In the genomic region with DNA sequence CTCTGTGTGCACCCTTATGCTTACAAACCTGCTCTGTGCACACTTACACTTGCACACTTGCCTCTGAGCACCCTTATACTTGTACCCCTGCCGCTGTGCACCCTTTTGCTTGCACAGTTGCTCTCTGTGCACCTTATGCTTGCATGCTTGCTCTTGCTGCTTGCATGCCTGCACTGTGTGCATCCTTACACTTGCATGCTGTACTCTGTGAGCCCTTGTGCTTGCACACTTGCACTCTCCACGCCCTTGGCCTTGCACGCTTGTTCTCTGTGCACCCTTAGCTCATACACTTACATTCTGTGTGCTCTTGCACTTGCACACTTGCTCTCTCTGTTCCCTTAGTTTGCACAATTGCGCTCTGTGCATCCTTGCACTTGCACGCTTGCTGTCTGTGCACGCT, we compare ENCODE assay signal across 24 cellular contexts.
DNase-seq lines count a peak whose midpoint lies in the region; ATAC-seq, FAIRE-seq and TF ChIP-seq lines count a peak whose summit lies in the region.
"Had no signal": no experiment of that assay in that cellular context is flagged by ENCODE, and none has a peak within 500 bp of the region (broad histone marks: within the 10 kb centered on the region; RNA-seq: fewer than 3 reads in every experiment).

No MANE protein-coding gene starts in this region.

- H3K14ac ChIP-seq in trophoblast cell (ENCODE audit: low read length): no peak overlapping the region

- H2BK12ac ChIP-seq in trophoblast cell (ENCODE audit: low read length): no peak overlapping the region

- H4K91ac ChIP-seq in trophoblast cell (ENCODE audit: low read depth, low read length): no peak overlapping the region

- no peak overlapping the region for H3K4me3 Mint-ChIP-seq in stimulated activated naive CD8-positive, alpha-beta T cell treated with anti-CD3 and anti-CD28 coated beads, Interleukin-15, Interleukin-2, amounts not matched to agents 100 ng/mL and 50 ng/mL, for 24 hours
- no peak overlapping the region for H3K4me3 Mint-ChIP-seq in stimulated activated naive CD8-positive, alpha-beta T cell treated with anti-CD3 and anti-CD28 coated beads, Interleukin-15, amount 100 ng/mL, for 72 hours
- H3K4me3 Mint-ChIP-seq in activated T-cell treated with anti-CD3 and anti-CD28 coated beads, Interleukin-2, amount 50 U/mL, for 72 hours: no peak overlapping the region
- H3K4me3 Mint-ChIP-seq: CD14-positive monocyte; CD4-positive, alpha-beta T cell; CD8-positive, alpha-beta memory T cell; H9 had no signal

- H3K9ac ChIP-seq in trophoblast cell (ENCODE audit: low read length): no peak overlapping the region
- H3K9ac ChIP-seq: BLaER1 treated with 17β-estradiol and CSF1 and Interleukin-3, amounts not matched to agents 10 nM and 100 nM; GM23248 had no signal

- H3K9me3 ChIP-seq in trophoblast cell (ENCODE audit: insufficient read depth, low read depth, low read length): no peaks in the 10 kb centered on the region
- no peaks in the 10 kb centered on the region for H3K9me3 ChIP-seq in left lung
- H3K9me3 ChIP-seq: BE2C; BLaER1 treated with 17β-estradiol and CSF1 and Interleukin-3, amounts not matched to agents 10 nM and 100 nM had no signal

- no peaks in the 10 kb centered on the region for H3K79me2 ChIP-seq in trophoblast cell (ENCODE audit: control insufficient read depth, insufficient read depth, low read length, poor library complexity)

- H3K27ac ChIP-seq in trophoblast cell (ENCODE audit: low read depth, low read length) (no peak overlapping the region), left lung (no peak overlapping the region)
- H3K27ac ChIP-seq: 22Rv1; BLaER1 treated with 17β-estradiol and CSF1 and Interleukin-3, amounts not matched to agents 10 nM and 100 nM; GM23248 had no signal

- H3K79me1 ChIP-seq in trophoblast cell (ENCODE audit: low read length): no peaks in the 10 kb centered on the region

- H3K4me1 ChIP-seq in trophoblast cell (ENCODE audit: control insufficient read depth in 1 of 2, insufficient read depth in 2 of 2, low read length in 2 of 2): no peaks in the 10 kb centered on the region
- no peaks in the 10 kb centered on the region for H3K4me1 ChIP-seq in left lung
- H3K4me1 ChIP-seq: BE2C had no signal

- no peak overlapping the region for H2AFZ ChIP-seq in trophoblast cell (ENCODE audit: insufficient read depth, low read length, poor library complexity)
- H2AFZ ChIP-seq: GM23248 had no signal

- no peak for DNase-seq in stimulated activated naive CD8-positive, alpha-beta T cell treated with anti-CD3 and anti-CD28 coated beads, Interleukin-15, amount 100 ng/mL, for 72 hours
- no peak for DNase-seq in trophoblast cell
- DNase-seq in urothelium cell line (ENCODE audit: low spot score): no peak
- DNase-seq in left lung: no peak
- no peak for DNase-seq in activated T-cell treated with anti-CD3 and anti-CD28 coated beads, Interleukin-2, amount 50 U/mL, for 72 hours
- DNase-seq: ACHN; AML-193; BE2C; CD4-positive, alpha-beta T cell; CD8-positive, alpha-beta memory T cell; DMS 273 treated with DMSO at 0.1 percent for 48 hours; DMS79; GDM1; H9 had no signal

- H4K12ac ChIP-seq in trophoblast cell (ENCODE audit: low read depth, low read length): no peak overlapping the region

- H3K27me3 ChIP-seq in trophoblast cell (ENCODE audit: insufficient read depth, low read length): no peaks in the 10 kb centered on the region
- H3K27me3 ChIP-seq in left lung: no peaks in the 10 kb centered on the region
- H3K27me3 ChIP-seq: BE2C; BLaER1 treated with 17β-estradiol and CSF1 and Interleukin-3, amounts not matched to agents 10 nM and 100 nM had no signal

- peaks cover 9% of the 10 kb centered on the region for H3K27me3 Mint-ChIP-seq in stimulated activated naive CD8-positive, alpha-beta T cell treated with anti-CD3 and anti-CD28 coated beads, Interleukin-15, Interleukin-2, amounts not matched to agents 100 ng/mL and 50 ng/mL, for 24 hours
- H3K27me3 Mint-ChIP-seq in stimulated activated naive CD8-positive, alpha-beta T cell treated with anti-CD3 and anti-CD28 coated beads, Interleukin-15, amount 100 ng/mL, for 72 hours: peaks cover 9% of the 10 kb centered on the region
- H3K27me3 Mint-ChIP-seq in activated T-cell treated with anti-CD3 and anti-CD28 coated beads, Interleukin-2, amount 50 U/mL, for 72 hours (ENCODE audit: low read depth): peaks cover 8% of the 10 kb centered on the region

- H2BK120ac ChIP-seq in trophoblast cell (ENCODE audit: insufficient read depth, low read length, poor library complexity): no peak overlapping the region

- no peaks in the 10 kb centered on the region for H3K36me3 Mint-ChIP-seq in stimulated activated naive CD8-positive, alpha-beta T cell treated with anti-CD3 and anti-CD28 coated beads, Interleukin-15, Interleukin-2, amounts not matched to agents 100 ng/mL and 50 ng/mL, for 24 hours (ENCODE audit: low read depth)
- no peaks in the 10 kb centered on the region for H3K36me3 Mint-ChIP-seq in activated T-cell treated with anti-CD3 and anti-CD28 coated beads, Interleukin-2, amount 50 U/mL, for 72 hours (ENCODE audit: insufficient read depth in 2 of 2)
- H3K36me3 Mint-ChIP-seq: CD14-positive monocyte; CD8-positive, alpha-beta memory T cell had no signal

- H3K4ac ChIP-seq in trophoblast cell (ENCODE audit: low read depth, low read length): no peak overlapping the region

- H3K9me3 Mint-ChIP-seq in stimulated activated naive CD8-positive, alpha-beta T cell treated with anti-CD3 and anti-CD28 coated beads, Interleukin-15, Interleukin-2, amounts not matched to agents 100 ng/mL and 50 ng/mL, for 24 hours: no peaks in the 10 kb centered on the region
- H3K9me3 Mint-ChIP-seq in stimulated activated naive CD8-positive, alpha-beta T cell treated with anti-CD3 and anti-CD28 coated beads, Interleukin-15, amount 100 ng/mL, for 72 hours: no peaks in the 10 kb centered on the region
- no peaks in the 10 kb centered on the region for H3K9me3 Mint-ChIP-seq in activated T-cell treated with anti-CD3 and anti-CD28 coated beads, Interleukin-2, amount 50 U/mL, for 72 hours
- H3K9me3 Mint-ChIP-seq: CD14-positive monocyte; CD4-positive, alpha-beta T cell; CD8-positive, alpha-beta memory T cell; H9 had no signal

- no peak overlapping the region for H3K18ac ChIP-seq in trophoblast cell (ENCODE audit: low read length)

- H2BK5ac ChIP-seq in trophoblast cell (ENCODE audit: low read depth, low read length, poor library complexity): no peak overlapping the region

- H3K4me1 Mint-ChIP-seq in stimulated activated naive CD8-positive, alpha-beta T cell treated with anti-CD3 and anti-CD28 coated beads, Interleukin-15, Interleukin-2, amounts not matched to agents 100 ng/mL and 50 ng/mL, for 24 hours (ENCODE audit: low read depth): peaks cover 5% of the 10 kb centered on the region
- H3K4me1 Mint-ChIP-seq in stimulated activated naive CD8-positive, alpha-beta T cell treated with anti-CD3 and anti-CD28 coated beads, Interleukin-15, amount 100 ng/mL, for 72 hours: no peaks in the 10 kb centered on the region
- H3K4me1 Mint-ChIP-seq in activated T-cell treated with anti-CD3 and anti-CD28 coated beads, Interleukin-2, amount 50 U/mL, for 72 hours (ENCODE audit: low read depth): no peaks in the 10 kb centered on the region
- H3K4me1 Mint-ChIP-seq: CD14-positive monocyte; CD8-positive, alpha-beta memory T cell had no signal

- intact Hi-C loops in left lung (cut with DNase I): no loop called here

- H3K36me3 ChIP-seq in trophoblast cell (ENCODE audit: control insufficient read depth in 1 of 2, insufficient read depth in 2 of 2, low read length in 2 of 2) (no peaks in the 10 kb centered on the region), left lung (no peaks in the 10 kb centered on the region)
- H3K36me3 ChIP-seq: BE2C; BLaER1 treated with 17β-estradiol and CSF1 and Interleukin-3, amounts not matched to agents 10 nM and 100 nM had no signal

- H3K4me3 ChIP-seq in trophoblast cell (ENCODE audit: low read depth, low read length) (peak overlapping the region; percentile 1), left lung (no peak overlapping the region)
- H3K4me3 ChIP-seq: BLaER1 treated with 17β-estradiol and CSF1 and Interleukin-3, amounts not matched to agents 10 nM and 100 nM; GM12878; GM23248 had no signal

- no peak for TF ChIP-seq CTCF in left lung (IDR thresholded peaks at IDR 0.05)

- no peak overlapping the region for H3K4me2 ChIP-seq in trophoblast cell (ENCODE audit: low read length)
- H3K4me2 ChIP-seq: BLaER1 treated with 17β-estradiol and CSF1 and Interleukin-3, amounts not matched to agents 10 nM and 100 nM had no signal

- peak overlapping the region; percentile 69 for H3K27ac Mint-ChIP-seq in stimulated activated naive CD8-positive, alpha-beta T cell treated with anti-CD3 and anti-CD28 coated beads, Interleukin-15, Interleukin-2, amounts not matched to agents 100 ng/mL and 50 ng/mL, for 24 hours
- H3K27ac Mint-ChIP-seq in stimulated activated naive CD8-positive, alpha-beta T cell treated with anti-CD3 and anti-CD28 coated beads, Interleukin-15, amount 100 ng/mL, for 72 hours: no peak overlapping the region
- H3K27ac Mint-ChIP-seq in activated T-cell treated with anti-CD3 and anti-CD28 coated beads, Interleukin-2, amount 50 U/mL, for 72 hours: no peak overlapping the region
- H3K27ac Mint-ChIP-seq: CD4-positive, alpha-beta T cell had no signal

- no peak overlapping the region for H2AK5ac ChIP-seq in trophoblast cell (ENCODE audit: low read length)

- WGBS in trophoblast cell (ENCODE audit: extremely low coverage, insufficient coverage, insufficient read length): no CpG with 5 or more reads among the region's 6 CpGs

- FAIRE-seq in urothelium cell line (lab: Jason Lieb, UNC): peak; percentile 85
- FAIRE-seq: A204.1, D721Med, GM12878, GM19239 had no signal

- H3K23ac ChIP-seq in trophoblast cell (ENCODE audit: low read length): no peak overlapping the region

- ATAC-seq in stimulated activated naive CD8-positive, alpha-beta T cell treated with anti-CD3 and anti-CD28 coated beads, Interleukin-15, amount 100 ng/mL, for 72 hours: no peak
- ATAC-seq in left lung: no peak
- no peak for ATAC-seq in activated T-cell treated with anti-CD3 and anti-CD28 coated beads, Interleukin-2, amount 50 U/mL, for 72 hours (replicated peaks in 1 of 2)
- ATAC-seq: GM12878, HCT116 had no signal

- no peak overlapping the region for H4K8ac ChIP-seq in trophoblast cell (ENCODE audit: low read depth, low read length)
